Comparison of ENCODE assay signal across 11 cellular contexts in the genomic region with DNA sequence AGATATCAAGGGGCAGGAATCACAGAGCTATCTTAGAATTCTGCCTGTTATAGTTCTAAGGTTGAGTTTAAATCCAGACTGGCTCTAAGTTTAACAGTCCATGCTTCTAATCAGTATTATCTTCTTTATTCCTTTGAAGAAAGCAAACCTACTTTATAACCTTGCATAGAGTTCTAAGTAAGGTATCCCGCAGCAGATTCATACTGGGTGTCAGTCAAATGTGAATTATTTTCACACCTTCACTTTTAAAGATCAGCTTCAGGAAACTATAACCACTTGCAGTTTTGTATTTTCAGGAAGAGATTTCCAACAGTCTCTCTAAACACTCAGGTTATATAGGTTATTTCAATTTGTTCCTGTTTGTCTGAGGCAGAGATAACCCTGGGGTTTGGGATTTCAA.
DNase-seq lines count a peak whose midpoint lies in the region; ATAC-seq and TF ChIP-seq lines count a peak whose summit lies in the region.
"Had no signal": no experiment of that assay in that cellular context is flagged by ENCODE, and none has a peak within 500 bp of the region (broad histone marks: within the 10 kb centered on the region; RNA-seq: fewer than 3 reads in every experiment).

No MANE protein-coding gene starts in this region.

- H3K9me3 Mint-ChIP-seq in dendritic cell treated with granulocyte-macrophage colony-stimulating factor and Interleukin-4, amounts not matched to agents 40 ng/mL and 50 ng/mL, for 4 days, result no peaks in the 10 kb centered on the region

- no peak overlapping the region for H3K4me3 Mint-ChIP-seq in dendritic cell treated with granulocyte-macrophage colony-stimulating factor and Interleukin-4, amounts not matched to agents 40 ng/mL and 50 ng/mL, for 4 days

- H3K4me1 Mint-ChIP-seq in dendritic cell treated with granulocyte-macrophage colony-stimulating factor and Interleukin-4, amounts not matched to agents 40 ng/mL and 50 ng/mL, for 4 days (ENCODE audit: low read depth), result peaks cover 41% of the 10 kb centered on the region

- no peak for DNase-seq in NCI-H510A (lab: John Stamatoyannopoulos, UW)
- DNase-seq in NCI-H2029 treated with DMSO at 0.1 percent for 48 hours (lab: John Stamatoyannopoulos, UW), result no peak
- DNase-seq in NCI-H526 treated with DMSO at 0.1 percent for 48 hours (lab: John Stamatoyannopoulos, UW), result no peak
- no peak for DNase-seq in erythroblast (lab: John Stamatoyannopoulos, UW)
- DNase-seq: GOT3, islet precursor cell had no signal

- TF ChIP-seq POLR2A in erythroblast (IDR thresholded peaks at IDR 0.05; ENCODE audit: low read length), result no peak

- H3K27me3 Mint-ChIP-seq in dendritic cell treated with granulocyte-macrophage colony-stimulating factor and Interleukin-4, amounts not matched to agents 40 ng/mL and 50 ng/mL, for 4 days, result no peaks in the 10 kb centered on the region

- peak; percentile 8 for ATAC-seq in GM18858 (IDR thresholded peaks at IDR 0.05; ENCODE audit: unreplicated experiment)
- peak; percentile 17 for ATAC-seq in GM21717 (IDR thresholded peaks at IDR 0.05; ENCODE audit: unreplicated experiment)
- peak; percentile 7 for ATAC-seq in HG03460 (IDR thresholded peaks at IDR 0.05; ENCODE audit: unreplicated experiment)

- intact Hi-C loops in dendritic cell treated with granulocyte-macrophage colony-stimulating factor and Interleukin-4, amounts not matched to agents 40 ng/mL and 50 ng/mL, for 4 days (cut with micrococcal nuclease), result loop anchor here (1.0 kb wide), 1 partner anchor 21 kb away; a partner anchor contains a TSS

- H3K36me3 Mint-ChIP-seq in dendritic cell treated with granulocyte-macrophage colony-stimulating factor and Interleukin-4, amounts not matched to agents 40 ng/mL and 50 ng/mL, for 4 days (ENCODE audit: low read depth), result peaks cover 42% of the 10 kb centered on the region

- peak overlapping the region; percentile 92 for H3K27ac Mint-ChIP-seq in dendritic cell treated with granulocyte-macrophage colony-stimulating factor and Interleukin-4, amounts not matched to agents 40 ng/mL and 50 ng/mL, for 4 days
- H3K27ac Mint-ChIP-seq: progenitor cell of endocrine pancreas had no signal
